In genomic region chr11:116727990-116728389, GRCh38 we compare ENCODE assay signal across 25 cellular contexts.
"Had no signal": no experiment of that assay in that cellular context is flagged by ENCODE, and none has a peak within 500 bp of the region (broad histone marks: within the 10 kb centered on the region; RNA-seq: fewer than 3 reads in every experiment).

No MANE protein-coding gene starts in this region.

- H3K9ac ChIP-seq: KMS-11 had no signal

- H3K4me2 ChIP-seq: KMS-11, PC-9 had no signal

- H3K27me3 ChIP-seq: MG63 had no signal

- DNase-seq: activated CD4-positive, alpha-beta T cell treated with anti-CD3 and anti-CD28 coated beads for 48 hours; activated CD4-positive, alpha-beta T cell treated with anti-CD3 and anti-CD28 coated beads, Interleukin-2, amount 50 U/mL, for 4 hours; activated CD4-positive, CD25-positive, alpha-beta regulatory T cell treated with anti-CD3 and anti-CD28 coated beads, Interleukin-2, amount 50 U/mL, for 72 hours; activated CD8-positive, alpha-beta memory T cell treated with anti-CD3 and anti-CD28 coated beads, Interleukin-2, amount 50 U/mL, for 48 hours; activated CD8-positive, alpha-beta T cell treated with anti-CD3 and anti-CD28 coated beads, Interleukin-2, amount 10 ng/mL, durations not matched to agents 7 days and 5 days; activated effector memory CD4-positive, alpha-beta T cell treated with Interleukin-2 at 50 U/mL for 16 hours; activated naive CD4-positive, alpha-beta T cell; activated naive CD8-positive, alpha-beta T cell treated with anti-CD3 and anti-CD28 coated beads, Interleukin-2, amount 50 U/mL, for 24 hours; activated T-cell treated with anti-CD3 and anti-CD28 coated beads, Interleukin-2, amount 50 U/mL, for 1 hour; amniotic stem cell; MG63; MV-4-11; NCI-H1092 treated with DMSO at 0.1 percent for 48 hours; NCI-H1436; NCI-H1694 treated with DMSO at 0.1 percent for 48 hours; NCI-H2029 treated with DMSO at 0.1 percent for 48 hours; NCI-H345; NCI-H510A; NCI-H526 treated with DMSO at 0.1 percent for 48 hours; NCI-H82; PC-9; SHP77 treated with DMSO at 0.1 percent for 48 hours; T-helper 17 cell; T-helper 9 cell had no signal

- H3K9me3 ChIP-seq: MG63 had no signal

- H2AFZ ChIP-seq: PC-9 had no signal

- H3K4me3 ChIP-seq: MG63, PC-9 had no signal

- H3K36me3 ChIP-seq: MG63 had no signal

- H3K27ac ChIP-seq: KMS-11, PC-9 had no signal
